Comparison of ENCODE assay signal across 17 cellular contexts in the genomic region with DNA sequence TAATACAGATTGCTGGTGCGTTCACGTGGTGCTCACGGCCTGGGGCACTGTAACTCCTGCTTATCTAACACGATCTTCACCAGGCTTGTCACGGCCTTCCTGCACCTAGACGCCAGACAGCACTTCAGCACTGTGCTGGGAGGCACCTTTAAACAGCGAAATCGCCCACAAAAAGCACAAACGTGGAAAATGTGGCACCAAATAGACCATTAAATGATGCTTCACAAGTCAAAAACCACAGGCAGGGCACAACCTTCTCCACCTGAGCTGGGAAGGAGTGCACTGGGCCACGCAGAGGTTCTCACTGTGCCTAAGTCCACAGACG. TPM values are rescaled to one million over a fixed set of nuclear protein-coding genes. Genes with fewer than 3 reads are reported as not detected.
DNase-seq lines count a peak whose midpoint lies in the region; ATAC-seq lines count a peak whose summit lies in the region.
"Had no signal": no experiment of that assay in that cellular context is flagged by ENCODE, and none has a peak within 500 bp of the region (broad histone marks: within the 10 kb centered on the region; RNA-seq: fewer than 3 reads in every experiment).

No MANE protein-coding gene starts in this region.

- H3K9me3 Mint-ChIP-seq in stimulated activated memory B cell treated with anti-CD40 and anti-IgM and Interleukin-4, amounts not matched to agents 10 μg/mL and 1 μg/mL and 100 μg/mL, for 72 hours = no peaks in the 10 kb centered on the region

- intact Hi-C loops in posterior vena cava (cut with DNase I) = no loop called here

- H3K4me3 Mint-ChIP-seq in stimulated activated memory B cell treated with anti-CD40 and anti-IgM and Interleukin-4, amounts not matched to agents 10 μg/mL and 1 μg/mL and 100 μg/mL, for 72 hours = no peak overlapping the region

- H3K27me3 Mint-ChIP-seq in stimulated activated memory B cell treated with anti-CD40 and anti-IgM and Interleukin-4, amounts not matched to agents 10 μg/mL and 1 μg/mL and 100 μg/mL, for 72 hours = no peaks in the 10 kb centered on the region

- no peak for ATAC-seq in stimulated activated memory B cell treated with anti-CD40 and anti-IgM and Interleukin-4, amounts not matched to agents 10 μg/mL and 1 μg/mL and 100 μg/mL, for 72 hours
- ATAC-seq in HG02938 (IDR thresholded peaks at IDR 0.05; ENCODE audit: unreplicated experiment) = no peak
- ATAC-seq in HG02759 (IDR thresholded peaks at IDR 0.05; ENCODE audit: unreplicated experiment) = no peak

- peak; percentile 48 for DNase-seq in activated T-cell treated with anti-CD3 and anti-CD28 coated beads, Interleukin-2, amount 50 U/mL, for 1 hour
- DNase-seq in activated T-cell treated with anti-CD3 and anti-CD28 coated beads for 4 hours = no peak
- DNase-seq in T-helper 1 cell = peak; percentile 51 to 72 (median 67)
- peak; percentile 79 for DNase-seq in activated effector memory CD4-positive, alpha-beta T cell treated with anti-CD3 and anti-CD28 coated beads, Interleukin-2, amount 50 U/mL, for 16 hours
- DNase-seq in posterior vena cava (ENCODE audit: low spot score) = peak; percentile 52
- DNase-seq: COR-L47; GDM1; glutamatergic neuron; MG63; NCI-H1930; NCI-H524 treated with DMSO at 0.1 percent for 48 hours; nucleus accumbens; right lobe of liver; stimulated activated CD4-positive, alpha-beta T cell treated with anti-CD3 and anti-CD28 coated beads, Interleukin-2, amount 100 ng/mL, for 24 hours had no signal

- no peaks in the 10 kb centered on the region for H3K4me1 Mint-ChIP-seq in stimulated activated memory B cell treated with anti-CD40 and anti-IgM and Interleukin-4, amounts not matched to agents 10 μg/mL and 1 μg/mL and 100 μg/mL, for 72 hours

- H3K27ac Mint-ChIP-seq in stimulated activated memory B cell treated with anti-CD40 and anti-IgM and Interleukin-4, amounts not matched to agents 10 μg/mL and 1 μg/mL and 100 μg/mL, for 72 hours = no peak overlapping the region

- peaks cover 5% of the 10 kb centered on the region for H3K36me3 Mint-ChIP-seq in stimulated activated memory B cell treated with anti-CD40 and anti-IgM and Interleukin-4, amounts not matched to agents 10 μg/mL and 1 μg/mL and 100 μg/mL, for 72 hours

RNA-seq across cellular contexts. Expression of a gene that starts 20.0 kb away (rescaled TPM):
- total RNA-seq in posterior vena cava = 1 to 10 TPM; 7.4 to 7.8 TPM

RNA-seq across cellular contexts. Expression of a gene that starts 22.2 kb away (rescaled TPM):
- total RNA-seq in posterior vena cava = 1 to 10 TPM; 3.5 to 6.3 TPM

RNA-seq across cellular contexts. Expression of a gene that starts 35.9 kb away (rescaled TPM):
- 1 to 10 TPM; 6.9 to 8.2 TPM for total RNA-seq in posterior vena cava

RNA-seq across cellular contexts. Expression of a gene that starts 45.5 kb away (rescaled TPM):
- total RNA-seq in posterior vena cava = 100 to 1,000 TPM; 220 to 234 TPM
